Comparison of ENCODE assay signal across 1 cellular context in genomic region chr18:596288-596881, GRCh38.
TF ChIP-seq lines count a peak whose summit lies in the region.

No MANE protein-coding gene starts in this region.

TF ChIP-seq in HepG2, 621 proteins besides CTCF, POLR2A, EP300 and RAD21 (continued from another document and continues in another):
- TF ChIP-seq ZNF280D (CRISPR knock-in tag; IDR thresholded peaks at IDR 0.05) (no peak), MED13 (CRISPR knock-in tag; IDR thresholded peaks at IDR 0.05) (no peak), SP1 (IDR thresholded peaks at IDR 0.05) (no peak), SP1 (CRISPR knock-in tag; IDR thresholded peaks at IDR 0.05) (peak; percentile 72), MEF2D (CRISPR knock-in tag; IDR thresholded peaks at IDR 0.05) (no peak), SOX13 (IDR thresholded peaks at IDR 0.05) (no peak), SOX13 (CRISPR knock-in tag; conservative IDR thresholded peaks at IDR 0.05 in 1 of 2, IDR thresholded peaks at IDR 0.05 in 1 of 2) (no peak), HOMEZ (CRISPR knock-in tag; IDR thresholded peaks at IDR 0.05; ENCODE audit: low read depth) (0 out of 2 replicates have a peak, but pooled peaks have one; percentile 7), ZNF382 (CRISPR knock-in tag; IDR thresholded peaks at IDR 0.05; ENCODE audit: borderline replicate concordance) (no peak), ZNF44 (CRISPR knock-in tag; IDR thresholded peaks at IDR 0.05) (no peak), RERE (CRISPR knock-in tag; IDR thresholded peaks at IDR 0.05; ENCODE audit: low read depth) (no peak), RFXANK (CRISPR knock-in tag; IDR thresholded peaks at IDR 0.05) (no peak), PHF21A (CRISPR knock-in tag; IDR thresholded peaks at IDR 0.05) (no peak), ZMYM3 (CRISPR knock-in tag; IDR thresholded peaks at IDR 0.05) (no peak), ZNF75D (CRISPR knock-in tag; IDR thresholded peaks at IDR 0.05; ENCODE audit: borderline replicate concordance) (no peak), NR0B2 (CRISPR knock-in tag; IDR thresholded peaks at IDR 0.05) (no peak), ZNF746 (CRISPR knock-in tag; IDR thresholded peaks at IDR 0.05) (no peak), DNMT3B (CRISPR knock-in tag; conservative IDR thresholded peaks at IDR 0.05) (no peak), REXO4 (CRISPR knock-in tag; IDR thresholded peaks at IDR 0.05; ENCODE audit: borderline replicate concordance) (no peak), ZNF574 (CRISPR knock-in tag; IDR thresholded peaks at IDR 0.05) (no peak), ZNF644 (CRISPR knock-in tag; IDR thresholded peaks at IDR 0.05; ENCODE audit: low read depth) (no peak), ZNF432 (CRISPR knock-in tag; IDR thresholded peaks at IDR 0.05; ENCODE audit: borderline replicate concordance) (no peak), THAP11 (CRISPR knock-in tag; IDR thresholded peaks at IDR 0.05) (no peak), KMT2A (CRISPR knock-in tag; IDR thresholded peaks at IDR 0.05) (no peak), ZNF124 (CRISPR knock-in tag; IDR thresholded peaks at IDR 0.05) (no peak), ISL2 (CRISPR knock-in tag; IDR thresholded peaks at IDR 0.05) (no peak), GABPB1 (CRISPR knock-in tag; IDR thresholded peaks at IDR 0.05) (peak; percentile 10; the same call in 1 of the 2 replicates), SKIL (CRISPR knock-in tag; IDR thresholded peaks at IDR 0.05; ENCODE audit: borderline replicate concordance) (no peak), ZMYM4 (CRISPR knock-in tag; IDR thresholded peaks at IDR 0.05) (no peak), CCDC6 (CRISPR knock-in tag; IDR thresholded peaks at IDR 0.05) (no peak), RAD51 (IDR thresholded peaks at IDR 0.05; ENCODE audit: borderline replicate concordance) (no peak)
- TF ChIP-seq, protein P1, sequence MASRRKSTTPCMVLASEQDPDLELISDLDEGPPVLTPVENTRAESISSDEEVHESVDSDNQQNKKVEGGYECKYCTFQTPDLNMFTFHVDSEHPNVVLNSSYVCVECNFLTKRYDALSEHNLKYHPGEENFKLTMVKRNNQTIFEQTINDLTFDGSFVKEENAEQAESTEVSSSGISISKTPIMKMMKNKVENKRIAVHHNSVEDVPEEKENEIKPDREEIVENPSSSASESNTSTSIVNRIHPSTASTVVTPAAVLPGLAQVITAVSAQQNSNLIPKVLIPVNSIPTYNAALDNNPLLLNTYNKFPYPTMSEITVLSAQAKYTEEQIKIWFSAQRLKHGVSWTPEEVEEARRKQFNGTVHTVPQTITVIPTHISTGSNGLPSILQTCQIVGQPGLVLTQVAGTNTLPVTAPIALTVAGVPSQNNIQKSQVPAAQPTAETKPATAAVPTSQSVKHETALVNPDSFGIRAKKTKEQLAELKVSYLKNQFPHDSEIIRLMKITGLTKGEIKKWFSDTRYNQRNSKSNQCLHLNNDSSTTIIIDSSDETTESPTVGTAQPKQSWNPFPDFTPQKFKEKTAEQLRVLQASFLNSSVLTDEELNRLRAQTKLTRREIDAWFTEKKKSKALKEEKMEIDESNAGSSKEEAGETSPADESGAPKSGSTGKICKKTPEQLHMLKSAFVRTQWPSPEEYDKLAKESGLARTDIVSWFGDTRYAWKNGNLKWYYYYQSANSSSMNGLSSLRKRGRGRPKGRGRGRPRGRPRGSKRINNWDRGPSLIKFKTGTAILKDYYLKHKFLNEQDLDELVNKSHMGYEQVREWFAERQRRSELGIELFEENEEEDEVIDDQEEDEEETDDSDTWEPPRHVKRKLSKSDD (CRISPR knock-in tag; IDR thresholded peaks at IDR 0.05; ENCODE audit: low read depth) = no peak
- TF ChIP-seq, protein P2, sequence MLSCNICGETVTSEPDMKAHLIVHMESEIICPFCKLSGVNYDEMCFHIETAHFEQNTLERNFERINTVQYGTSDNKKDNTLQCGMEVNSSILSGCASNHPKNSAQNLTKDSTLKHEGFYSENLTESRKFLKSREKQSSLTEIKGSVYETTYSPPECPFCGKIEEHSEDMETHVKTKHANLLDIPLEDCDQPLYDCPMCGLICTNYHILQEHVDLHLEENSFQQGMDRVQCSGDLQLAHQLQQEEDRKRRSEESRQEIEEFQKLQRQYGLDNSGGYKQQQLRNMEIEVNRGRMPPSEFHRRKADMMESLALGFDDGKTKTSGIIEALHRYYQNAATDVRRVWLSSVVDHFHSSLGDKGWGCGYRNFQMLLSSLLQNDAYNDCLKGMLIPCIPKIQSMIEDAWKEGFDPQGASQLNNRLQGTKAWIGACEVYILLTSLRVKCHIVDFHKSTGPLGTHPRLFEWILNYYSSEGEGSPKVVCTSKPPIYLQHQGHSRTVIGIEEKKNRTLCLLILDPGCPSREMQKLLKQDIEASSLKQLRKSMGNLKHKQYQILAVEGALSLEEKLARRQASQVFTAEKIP (CRISPR knock-in tag; IDR thresholded peaks at IDR 0.05; ENCODE audit: borderline replicate concordance) = no peak
- TF ChIP-seq, protein P3, sequence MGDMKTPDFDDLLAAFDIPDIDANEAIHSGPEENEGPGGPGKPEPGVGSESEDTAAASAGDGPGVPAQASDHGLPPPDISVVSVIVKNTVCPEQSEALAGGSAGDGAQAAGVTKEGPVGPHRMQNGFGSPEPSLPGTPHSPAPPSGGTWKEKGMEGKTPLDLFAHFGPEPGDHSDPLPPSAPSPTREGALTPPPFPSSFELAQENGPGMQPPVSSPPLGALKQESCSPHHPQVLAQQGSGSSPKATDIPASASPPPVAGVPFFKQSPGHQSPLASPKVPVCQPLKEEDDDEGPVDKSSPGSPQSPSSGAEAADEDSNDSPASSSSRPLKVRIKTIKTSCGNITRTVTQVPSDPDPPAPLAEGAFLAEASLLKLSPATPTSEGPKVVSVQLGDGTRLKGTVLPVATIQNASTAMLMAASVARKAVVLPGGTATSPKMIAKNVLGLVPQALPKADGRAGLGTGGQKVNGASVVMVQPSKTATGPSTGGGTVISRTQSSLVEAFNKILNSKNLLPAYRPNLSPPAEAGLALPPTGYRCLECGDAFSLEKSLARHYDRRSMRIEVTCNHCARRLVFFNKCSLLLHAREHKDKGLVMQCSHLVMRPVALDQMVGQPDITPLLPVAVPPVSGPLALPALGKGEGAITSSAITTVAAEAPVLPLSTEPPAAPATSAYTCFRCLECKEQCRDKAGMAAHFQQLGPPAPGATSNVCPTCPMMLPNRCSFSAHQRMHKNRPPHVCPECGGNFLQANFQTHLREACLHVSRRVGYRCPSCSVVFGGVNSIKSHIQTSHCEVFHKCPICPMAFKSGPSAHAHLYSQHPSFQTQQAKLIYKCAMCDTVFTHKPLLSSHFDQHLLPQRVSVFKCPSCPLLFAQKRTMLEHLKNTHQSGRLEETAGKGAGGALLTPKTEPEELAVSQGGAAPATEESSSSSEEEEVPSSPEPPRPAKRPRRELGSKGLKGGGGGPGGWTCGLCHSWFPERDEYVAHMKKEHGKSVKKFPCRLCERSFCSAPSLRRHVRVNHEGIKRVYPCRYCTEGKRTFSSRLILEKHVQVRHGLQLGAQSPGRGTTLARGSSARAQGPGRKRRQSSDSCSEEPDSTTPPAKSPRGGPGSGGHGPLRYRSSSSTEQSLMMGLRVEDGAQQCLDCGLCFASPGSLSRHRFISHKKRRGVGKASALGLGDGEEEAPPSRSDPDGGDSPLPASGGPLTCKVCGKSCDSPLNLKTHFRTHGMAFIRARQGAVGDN (CRISPR knock-in tag; IDR thresholded peaks at IDR 0.05) = no peak
